ENCODE assay signal across 9 cellular contexts in the genomic region with DNA sequence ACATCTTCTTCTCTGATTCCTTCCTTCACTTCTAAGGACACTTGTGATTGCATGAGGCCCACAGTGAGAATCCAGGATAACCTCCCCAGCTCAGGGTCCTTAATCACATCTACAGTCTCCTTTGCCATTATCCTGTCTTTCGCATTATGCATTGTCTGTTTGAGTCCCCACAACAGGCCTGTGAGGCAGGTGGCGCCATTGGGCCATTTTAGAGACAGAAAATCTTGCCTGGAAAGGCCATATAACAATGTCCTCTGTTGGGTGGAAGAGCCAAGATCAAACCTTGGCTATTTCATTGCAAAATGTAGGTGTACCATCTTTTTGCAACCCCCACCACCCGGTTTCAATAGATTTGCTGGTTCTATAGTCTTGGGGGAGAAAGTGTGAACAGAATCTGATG. TPM values are rescaled to one million over a fixed set of nuclear protein-coding genes. Genes with fewer than 3 reads are reported as not detected.
DNase-seq lines count a peak whose midpoint lies in the region; ATAC-seq and TF ChIP-seq lines count a peak whose summit lies in the region.
"Had no signal": no experiment of that assay in that cellular context is flagged by ENCODE, and none has a peak within 500 bp of the region (broad histone marks: within the 10 kb centered on the region; RNA-seq: fewer than 3 reads in every experiment).

No MANE protein-coding gene starts in this region.

- H2AFZ ChIP-seq in HCT116 (ENCODE audit: low read depth, low read length, poor library complexity, severe bottlenecking): no peak overlapping the region

- TF ChIP-seq CTCF in GM12872 (IDR thresholded peaks at IDR 0.05; ENCODE audit: insufficient read depth, low read depth, low read length) (peak; percentile 65; the same call in 2 of the 3 replicates), HCT116 (IDR thresholded peaks at IDR 0.05 in 2 of 3, conservative IDR thresholded peaks at IDR 0.05 in 1 of 3; ENCODE audit: borderline replicate concordance in 1 of 3, insufficient read depth in 1 of 3, low read depth in 2 of 3, low read length in 2 of 3) (peak; percentile 53 to 79 (median 74); a peak in 5 of 6 replicates), epithelial cell of esophagus (IDR thresholded peaks at IDR 0.05; ENCODE audit: insufficient read depth, low read depth, low read length, missing control alignments) (peak; percentile 81), natural killer cell (IDR thresholded peaks at IDR 0.05) (peak; percentile 43)

- no peak overlapping the region for H3K4me3 Mint-ChIP-seq in natural killer cell

- TF ChIP-seq RAD21 in HCT116 (IDR thresholded peaks at IDR 0.05; ENCODE audit: low read depth): peak; percentile 83

- peaks cover 23% of the 10 kb centered on the region for H3K27me3 ChIP-seq in HCT116 (ENCODE audit: insufficient read depth, low read length)

- H3K9me3 Mint-ChIP-seq in natural killer cell: no peaks in the 10 kb centered on the region

- DNase-seq in HCT116 (ENCODE audit: low read depth, low spot score) (peak; percentile 36), NCI-H2196 (lab: John Stamatoyannopoulos, UW; ENCODE audit: unreplicated experiment) (peak; percentile 34), epithelial cell of esophagus (ENCODE audit: low read depth) (peak; percentile 64), natural killer cell (peak; percentile 46), stromal cell of bone marrow (ENCODE audit: low read depth) (peak; percentile 49), germinal center (ENCODE audit: low spot score) (no peak)
- DNase-seq in activated CD8-positive, alpha-beta memory T cell treated with anti-CD3 and anti-CD28 coated beads for 4 hours (ENCODE audit: low read depth in 2 of 2): peak; percentile 30 to 35

- H3K27ac Mint-ChIP-seq in natural killer cell: no peak overlapping the region

- H3K36me3 Mint-ChIP-seq in natural killer cell: no peaks in the 10 kb centered on the region

- TF ChIP-seq POLR2A in HCT116 (IDR thresholded peaks at IDR 0.05; ENCODE audit: borderline replicate concordance, extremely low read depth, insufficient read depth, insufficient read length): no peak

- no peaks in the 10 kb centered on the region for H3K36me3 ChIP-seq in HCT116 (ENCODE audit: control insufficient read depth in 1 of 2, insufficient read depth in 2 of 2, low read length in 2 of 2)

- no peak overlapping the region for H3K9ac ChIP-seq in HCT116 (ENCODE audit: low read length)

- H3K27ac ChIP-seq in HCT116 (ENCODE audit: low read depth, low read length): no peak overlapping the region
- H3K27ac ChIP-seq: epithelial cell of prostate had no signal

- H3K4me3 ChIP-seq in HCT116 (replicated peaks in 1 of 2; ENCODE audit: low read depth in 1 of 2, low read length in 2 of 2): no peak overlapping the region
- H3K4me3 ChIP-seq in epithelial cell of esophagus (ENCODE audit: low read length): no peak overlapping the region

- peaks cover 19 to 27% of the 10 kb centered on the region in 2 donors for H3K27me3 Mint-ChIP-seq in natural killer cell (ENCODE audit: low read depth in 2 of 2)

- CTCF ChIA-PET in HCT116 (lab: Charles Lee): interaction anchor here (1.5 to 1.8 kb wide), 2 partner anchors 195 to 401 kb away, joined by 3 to 7 read pairs; no protein-coding TSS in a partner anchor

- H4K20me1 ChIP-seq in HCT116 (ENCODE audit: insufficient read depth): no peaks in the 10 kb centered on the region

- no peaks in the 10 kb centered on the region for H3K9me2 ChIP-seq in HCT116 (ENCODE audit: insufficient read depth)

- RAD21 ChIA-PET in HCT116 (lab: Charles Lee; ENCODE audit: low non-redundant PET in 1 of 2, low total read pairs in 2 of 2, uncharacterized antibody in 2 of 2, unreplicated experiment in 2 of 2): no interaction called here

- no peak overlapping the region for H3K4me2 ChIP-seq in HCT116 (ENCODE audit: low read length)

- POLR2A ChIA-PET in HCT116 (lab: Charles Lee): no interaction called here

- intact Hi-C loops in HCT116 (cut with micrococcal nuclease): loop anchor here (1.0 kb wide), 1 partner anchor 195 kb away; no protein-coding TSS in a partner anchor
- intact Hi-C loops in natural killer cell (cut with micrococcal nuclease): loop anchor here (1.0 kb wide), 1 partner anchor 195 kb away; no protein-coding TSS in a partner anchor

- H3K4me1 ChIP-seq in HCT116 (ENCODE audit: control insufficient read depth in 1 of 2, insufficient read depth in 2 of 2, low read length in 2 of 2): no peaks in the 10 kb centered on the region

- no TSS peak for BruUV-seq in HCT116 (replicated peaks; lab: Mats Ljungman, UMichigan)

- peaks cover 0 to 6% of the 10 kb centered on the region in 2 donors for H3K4me1 Mint-ChIP-seq in natural killer cell

- ATAC-seq in HCT116 (peak; percentile 94), natural killer cell (peak; percentile 52 to 72 (median 63))

- no peaks in the 10 kb centered on the region for H3K9me3 ChIP-seq in HCT116 (ENCODE audit: control insufficient read depth in 1 of 2, insufficient read depth in 1 of 2, low read depth in 1 of 2, low read length in 2 of 2)

- H3K79me2 ChIP-seq in HCT116 (ENCODE audit: insufficient read depth, low read length): no peaks in the 10 kb centered on the region

TF ChIP-seq in HCT116, 20 proteins besides CTCF, POLR2A, EP300 and RAD21:
- TF ChIP-seq EZH2 (IDR thresholded peaks at IDR 0.05): no peak
- no peak for TF ChIP-seq SP1 (IDR thresholded peaks at IDR 0.05; ENCODE audit: low read depth)
- no peak for TF ChIP-seq EZH2phosphoT487 (IDR thresholded peaks at IDR 0.05; ENCODE audit: borderline replicate concordance)
- no peak for TF ChIP-seq JUND (IDR thresholded peaks at IDR 0.05)
- no peak for TF ChIP-seq ZFX (IDR thresholded peaks at IDR 0.05)
- TF ChIP-seq ELF1 (IDR thresholded peaks at IDR 0.05; ENCODE audit: borderline replicate concordance, low read depth): no peak
- no peak for TF ChIP-seq TCF7L2 (IDR thresholded peaks at IDR 0.05; ENCODE audit: borderline replicate concordance, extremely low read depth, insufficient read depth, insufficient read length)
- no peak for TF ChIP-seq YY1 (IDR thresholded peaks at IDR 0.05; ENCODE audit: extremely low read depth, insufficient replicate concordance, low read depth, low read length)
- TF ChIP-seq, protein P1, sequence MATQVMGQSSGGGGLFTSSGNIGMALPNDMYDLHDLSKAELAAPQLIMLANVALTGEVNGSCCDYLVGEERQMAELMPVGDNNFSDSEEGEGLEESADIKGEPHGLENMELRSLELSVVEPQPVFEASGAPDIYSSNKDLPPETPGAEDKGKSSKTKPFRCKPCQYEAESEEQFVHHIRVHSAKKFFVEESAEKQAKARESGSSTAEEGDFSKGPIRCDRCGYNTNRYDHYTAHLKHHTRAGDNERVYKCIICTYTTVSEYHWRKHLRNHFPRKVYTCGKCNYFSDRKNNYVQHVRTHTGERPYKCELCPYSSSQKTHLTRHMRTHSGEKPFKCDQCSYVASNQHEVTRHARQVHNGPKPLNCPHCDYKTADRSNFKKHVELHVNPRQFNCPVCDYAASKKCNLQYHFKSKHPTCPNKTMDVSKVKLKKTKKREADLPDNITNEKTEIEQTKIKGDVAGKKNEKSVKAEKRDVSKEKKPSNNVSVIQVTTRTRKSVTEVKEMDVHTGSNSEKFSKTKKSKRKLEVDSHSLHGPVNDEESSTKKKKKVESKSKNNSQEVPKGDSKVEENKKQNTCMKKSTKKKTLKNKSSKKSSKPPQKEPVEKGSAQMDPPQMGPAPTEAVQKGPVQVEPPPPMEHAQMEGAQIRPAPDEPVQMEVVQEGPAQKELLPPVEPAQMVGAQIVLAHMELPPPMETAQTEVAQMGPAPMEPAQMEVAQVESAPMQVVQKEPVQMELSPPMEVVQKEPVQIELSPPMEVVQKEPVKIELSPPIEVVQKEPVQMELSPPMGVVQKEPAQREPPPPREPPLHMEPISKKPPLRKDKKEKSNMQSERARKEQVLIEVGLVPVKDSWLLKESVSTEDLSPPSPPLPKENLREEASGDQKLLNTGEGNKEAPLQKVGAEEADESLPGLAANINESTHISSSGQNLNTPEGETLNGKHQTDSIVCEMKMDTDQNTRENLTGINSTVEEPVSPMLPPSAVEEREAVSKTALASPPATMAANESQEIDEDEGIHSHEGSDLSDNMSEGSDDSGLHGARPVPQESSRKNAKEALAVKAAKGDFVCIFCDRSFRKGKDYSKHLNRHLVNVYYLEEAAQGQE (IDR thresholded peaks at IDR 0.05; ENCODE audit: low read depth): no peak
- TF ChIP-seq CBX3 (IDR thresholded peaks at IDR 0.05; ENCODE audit: low read depth): no peak
- TF ChIP-seq EGR1 (IDR thresholded peaks at IDR 0.05; ENCODE audit: low read depth): no peak
- no peak for TF ChIP-seq SRF (IDR thresholded peaks at IDR 0.05; ENCODE audit: low read depth)
- TF ChIP-seq, protein P2, sequence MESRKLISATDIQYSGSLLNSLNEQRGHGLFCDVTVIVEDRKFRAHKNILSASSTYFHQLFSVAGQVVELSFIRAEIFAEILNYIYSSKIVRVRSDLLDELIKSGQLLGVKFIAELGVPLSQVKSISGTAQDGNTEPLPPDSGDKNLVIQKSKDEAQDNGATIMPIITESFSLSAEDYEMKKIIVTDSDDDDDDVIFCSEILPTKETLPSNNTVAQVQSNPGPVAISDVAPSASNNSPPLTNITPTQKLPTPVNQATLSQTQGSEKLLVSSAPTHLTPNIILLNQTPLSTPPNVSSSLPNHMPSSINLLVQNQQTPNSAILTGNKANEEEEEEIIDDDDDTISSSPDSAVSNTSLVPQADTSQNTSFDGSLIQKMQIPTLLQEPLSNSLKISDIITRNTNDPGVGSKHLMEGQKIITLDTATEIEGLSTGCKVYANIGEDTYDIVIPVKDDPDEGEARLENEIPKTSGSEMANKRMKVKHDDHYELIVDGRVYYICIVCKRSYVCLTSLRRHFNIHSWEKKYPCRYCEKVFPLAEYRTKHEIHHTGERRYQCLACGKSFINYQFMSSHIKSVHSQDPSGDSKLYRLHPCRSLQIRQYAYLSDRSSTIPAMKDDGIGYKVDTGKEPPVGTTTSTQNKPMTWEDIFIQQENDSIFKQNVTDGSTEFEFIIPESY (IDR thresholded peaks at IDR 0.05; ENCODE audit: extremely low read depth, insufficient replicate concordance, low read length): no peak

RNA-seq across cellular contexts. Expression of a gene that starts 11.8 kb away (rescaled TPM):
- total RNA-seq in HCT116 (2021; ENCODE audit: unreplicated experiment): 50.2 TPM
- polyA plus RNA-seq in HCT116 (2012): 23.3 and 23.6 TPM in 2 replicates
- 10 to 100 TPM; 26.9 to 35.9 (median 35.1) TPM for total RNA-seq in natural killer cell
